ENCODE assay signal across 10 cellular contexts in genomic region chr17:31571124-31571892, GRCh38.
DNase-seq lines count a peak whose midpoint lies in the region; ATAC-seq and TF ChIP-seq lines count a peak whose summit lies in the region.
"Had no signal": no experiment of that assay in that cellular context is flagged by ENCODE, and none has a peak within 500 bp of the region (broad histone marks: within the 10 kb centered on the region; RNA-seq: fewer than 3 reads in every experiment).

No MANE protein-coding gene starts in this region.

- H4K20me1 ChIP-seq in PC-3 (ENCODE audit: low read length) = no peaks in the 10 kb centered on the region

- H3K27ac ChIP-seq in PC-3 (ENCODE audit: low read length) (no peak overlapping the region), esophagus squamous epithelium (peak overlapping the region; percentile 11 to 87 (median 74)), vagina (peak overlapping the region; percentile 70)

- H2AFZ ChIP-seq in PC-3 (ENCODE audit: low read length) = no peak overlapping the region

- TF ChIP-seq CTCF in PC-3 (conservative IDR thresholded peaks at IDR 0.05; ENCODE audit: low read depth, low read length) (no peak), esophagus squamous epithelium (IDR thresholded peaks at IDR 0.05) (no peak), vagina (IDR thresholded peaks at IDR 0.05) (no peak)

- H3K36me3 ChIP-seq in PC-3 (ENCODE audit: low read depth, low read length) (no peaks in the 10 kb centered on the region), esophagus squamous epithelium (peaks cover 0 to 14% (median 0%) of the 10 kb centered on the region in 3 donors), vagina (no peaks in the 10 kb centered on the region)

- intact Hi-C loops in PC-3 (cut with micrococcal nuclease) = no loop called here
- intact Hi-C loops in esophagus squamous epithelium (cut with DNase I) = no loop called here
- intact Hi-C loops in vagina (cut with DNase I) = no loop called here

- BruUV-seq in PC-3 (replicated peaks; lab: Mats Ljungman, UMichigan) = no TSS peak

- 33 to 49% methylated on average over 7 to 10 of the region's 13 CpGs for WGBS in esophagus squamous epithelium, 2 donors

- H3K9me2 ChIP-seq in PC-3 (replicated peaks; ENCODE audit: low read length) = no peaks in the 10 kb centered on the region

- H3K4me3 ChIP-seq in PC-3 (ENCODE audit: low read length) (no peak overlapping the region), esophagus squamous epithelium (peak overlapping the region in 1 of 4 donors; percentile 37), vagina (peak overlapping the region in 1 of 2 donors; percentile 8)

- H3K27me3 ChIP-seq in PC-3 (ENCODE audit: low read length) = no peaks in the 10 kb centered on the region
- H3K27me3 ChIP-seq in esophagus squamous epithelium = no peaks in the 10 kb centered on the region
- H3K27me3 ChIP-seq in vagina = no peaks in the 10 kb centered on the region

- H3F3A ChIP-seq in PC-3 (ENCODE audit: low read length, unreplicated experiment) = no peaks in the 10 kb centered on the region

- H3K4me1 ChIP-seq in PC-3 (ENCODE audit: insufficient read depth, low read length) (no peaks in the 10 kb centered on the region), esophagus squamous epithelium (peaks cover 12 to 81% (median 46%) of the 10 kb centered on the region in 3 donors), vagina (peaks cover 62% of the 10 kb centered on the region)

- H3K9me3 ChIP-seq in PC-3 (ENCODE audit: low read length) (no peaks in the 10 kb centered on the region), esophagus squamous epithelium (no peaks in the 10 kb centered on the region), vagina (no peaks in the 10 kb centered on the region)

- DNase-seq in PC-3 = peak; percentile 18
- no peak for DNase-seq in esophagus squamous epithelium (lab: John Stamatoyannopoulos, UW)
- DNase-seq in myocyte (ENCODE audit: low read depth) = peak; percentile 92
- DNase-seq in vagina (ENCODE audit: extremely low spot score in 2 of 2) = no peak
- no peak for DNase-seq in cerebellum (ENCODE audit: low spot score)
- DNase-seq: activated CD4-positive, alpha-beta T cell treated with anti-CD3 and anti-CD28 coated beads, Interleukin-2, amount 10 ng/mL, durations not matched to agents 7 days and 5 days; NCI-H524 treated with DMSO at 0.1 percent for 48 hours had no signal

- no peak overlapping the region for H3K4me2 ChIP-seq in PC-3 (ENCODE audit: low read length)

- H3K79me2 ChIP-seq in PC-3 (ENCODE audit: low read length) = peaks cover 66% of the 10 kb centered on the region

- POLR2A ChIA-PET in PC-3 (lab: Charles Lee; ENCODE audit: unreplicated experiment) = no interaction called here

- ATAC-seq in PC-3 = peak; percentile 74
- ATAC-seq in GM18520 (IDR thresholded peaks at IDR 0.05; ENCODE audit: unreplicated experiment) = no peak
- no peak for ATAC-seq in GM18907 (IDR thresholded peaks at IDR 0.05; ENCODE audit: unreplicated experiment)
- ATAC-seq: stimulated activated effector memory CD8-positive, alpha-beta T cell treated with anti-CD3 and anti-CD28 coated beads, Interleukin-12 subunit alpha, Interleukin-12 subunit beta, amount 100 ng/mL, for 72 hours had no signal

- TF ChIP-seq POLR2A in esophagus squamous epithelium (IDR thresholded peaks at IDR 0.05) (no peak), vagina (IDR thresholded peaks at IDR 0.05) (no peak)

- CTCF ChIA-PET in PC-3 (lab: Charles Lee) = no interaction called here

- H3K9ac ChIP-seq in PC-3 (ENCODE audit: low read length) = no peak overlapping the region

Comparison
In these comparisons a context has a peak if more than half of its experiments do, and no peak if none do; other contexts are left out.
1. DNase-seq: peak in PC-3 (single experiment) and myocyte (single experiment); none in esophagus squamous epithelium (single experiment), vagina (0 of 2) and cerebellum (single experiment).